Comparison of ENCODE assay signal across 8 cellular contexts in the genomic region with DNA sequence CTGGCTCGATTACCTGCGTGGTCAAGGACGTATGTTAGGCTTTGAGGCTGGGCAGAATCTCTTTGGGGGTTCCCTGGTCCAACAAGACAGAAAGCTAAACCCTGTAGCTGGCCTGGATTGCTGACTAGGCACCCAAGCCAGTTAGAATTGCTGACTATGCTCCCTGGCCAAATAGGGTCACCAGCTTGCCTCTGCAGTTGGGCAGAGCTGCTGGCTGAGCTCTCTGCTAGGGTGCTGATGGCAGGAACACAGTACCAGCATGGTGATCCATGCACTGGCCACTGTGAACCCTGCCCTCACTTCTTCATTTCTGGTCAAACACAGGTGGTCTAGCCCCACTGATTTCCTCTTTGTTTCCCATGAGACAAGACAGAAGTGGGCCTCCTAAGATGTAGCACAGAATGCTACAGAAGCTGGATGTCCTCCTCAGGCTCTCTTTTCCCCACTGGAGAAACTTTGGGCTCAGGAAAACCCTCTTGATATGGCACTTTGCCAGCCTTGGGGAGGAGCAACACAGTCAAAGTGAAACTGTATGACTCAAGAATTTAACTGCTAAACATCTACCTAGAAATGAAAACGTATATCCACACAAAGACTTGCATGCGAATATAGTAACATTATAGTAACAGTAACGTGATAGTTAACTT. TPM values are rescaled to one million over a fixed set of nuclear protein-coding genes. Genes with fewer than 3 reads are reported as not detected.
DNase-seq lines count a peak whose midpoint lies in the region; ATAC-seq and TF ChIP-seq lines count a peak whose summit lies in the region.

No MANE protein-coding gene starts in this region.

- H3K4me1 ChIP-seq in upper lobe of right lung: no peaks in the 10 kb centered on the region

- peak; percentile 32 for ATAC-seq in upper lobe of right lung

- peak; percentile 49 for DNase-seq in stimulated activated CD4-positive, alpha-beta T cell treated with anti-CD3 and anti-CD28 coated beads, Interleukin-4, amount 100 ng/mL, for 24 hours
- DNase-seq in stimulated activated CD4-positive, alpha-beta T cell treated with anti-CD3 and anti-CD28 coated beads, Interleukin-1b, Interleukin-23, amount 100 ng/mL, for 48 hours: no peak
- DNase-seq in M059J (ENCODE audit: low read depth): peak; percentile 61
- peak; percentile 35 for DNase-seq in amniotic epithelial cell (ENCODE audit: low read depth)
- DNase-seq in upper lobe of right lung: no peak
- DNase-seq in GDM1 (lab: John Stamatoyannopoulos, UW): no peak
- no peak for DNase-seq in effector CD4-positive, alpha-beta T cell
- DNase-seq in NCI-H510A treated with DMSO at 0.1 percent for 48 hours (lab: John Stamatoyannopoulos, UW): no peak

- no peak overlapping the region for H3K27ac ChIP-seq in upper lobe of right lung

- no peaks in the 10 kb centered on the region for H3K27me3 ChIP-seq in upper lobe of right lung

- H3K36me3 ChIP-seq in upper lobe of right lung: no peaks in the 10 kb centered on the region

- no peak for TF ChIP-seq CTCF in upper lobe of right lung (IDR thresholded peaks at IDR 0.05)

- H3K9me3 ChIP-seq in upper lobe of right lung: no peaks in the 10 kb centered on the region

- intact Hi-C loops in upper lobe of right lung (cut with DNase I): no loop called here

- H3K4me3 ChIP-seq in upper lobe of right lung: no peak overlapping the region

RNA-seq across cellular contexts. Expression of gene SP140L, which starts 20.8 kb away (rescaled TPM):
- total RNA-seq in M059J (2014; rRNA removed; shearing (Covaris generic)): 7.6 and 11.2 TPM in 2 replicates
- total RNA-seq in upper lobe of right lung: 27.2 TPM

Comparison
In these comparisons a context has a peak if more than half of its experiments do, and no peak if none do; other contexts are left out.
1. DNase-seq: peak in stimulated activated CD4-positive, alpha-beta T cell treated with anti-CD3 and anti-CD28 coated beads, Interleukin-4, amount 100 ng/mL, for 24 hours (single experiment), M059J (single experiment) and amniotic epithelial cell (single experiment); none in stimulated activated CD4-positive, alpha-beta T cell treated with anti-CD3 and anti-CD28 coated beads, Interleukin-1b, Interleukin-23, amount 100 ng/mL, for 48 hours (single experiment), upper lobe of right lung (single experiment), GDM1 (single experiment), effector CD4-positive, alpha-beta T cell (single experiment) and NCI-H510A treated with DMSO at 0.1 percent for 48 hours (single experiment).